ENCODE assay signal across 11 cellular contexts in genomic region chr13:113064534-113065405, GRCh38. TPM values are rescaled to one million over a fixed set of nuclear protein-coding genes. Genes with fewer than 3 reads are reported as not detected.
DNase-seq lines count a peak whose midpoint lies in the region; ATAC-seq, FAIRE-seq and TF ChIP-seq lines count a peak whose summit lies in the region.
"Had no signal": no experiment of that assay in that cellular context is flagged by ENCODE, and none has a peak within 500 bp of the region (broad histone marks: within the 10 kb centered on the region; RNA-seq: fewer than 3 reads in every experiment).

No MANE protein-coding gene starts in this region.

- no peak for FAIRE-seq in frontal cortex (lab: Jason Lieb, UNC)

- no peak overlapping the region for H3K4me3 ChIP-seq in tibial artery

- no peak for TF ChIP-seq CTCF in tibial artery (IDR thresholded peaks at IDR 0.05)

- H3K27me3 ChIP-seq in tibial artery = no peaks in the 10 kb centered on the region

- peak; percentile 57 for ATAC-seq in left ventricle myocardium superior

- no peaks in the 10 kb centered on the region for H3K4me1 ChIP-seq in tibial artery

- DNase-seq in HK-2 (ENCODE audit: unreplicated experiment) = peak; percentile 31
- peak; percentile 53 for DNase-seq in RPMI7951 (ENCODE audit: low read depth)
- peak; percentile 20 for DNase-seq in left ventricle myocardium superior
- no peak for DNase-seq in substantia nigra (lab: John Stamatoyannopoulos, UW)
- no peak for DNase-seq in tibial artery
- DNase-seq in NK-92 (lab: John Stamatoyannopoulos, UW; ENCODE audit: unreplicated experiment) = no peak
- DNase-seq in NAMALWA (ENCODE audit: low spot score) = no peak
- DNase-seq in frontal cortex (ENCODE audit: low spot score in 2 of 2) = no peak
- DNase-seq: activated gamma-delta T cell, NCI-H774 had no signal

- intact Hi-C loops in left ventricle myocardium superior (cut with micrococcal nuclease) (no loop called here), tibial artery (cut with DNase I; ENCODE audit: low total_unique reads) (no loop called here)

- peak overlapping the region; percentile 66 for H3K27ac ChIP-seq in substantia nigra (ENCODE audit: low read depth, low read length, poor library complexity, severe bottlenecking)
- H3K27ac ChIP-seq in tibial artery = no peak overlapping the region
- H3K27ac ChIP-seq: VCaP had no signal

- H3K36me3 ChIP-seq in tibial artery = peaks cover 0 to 56% (median 16%) of the 10 kb centered on the region in 3 donors

- no peaks in the 10 kb centered on the region for H3K9me3 ChIP-seq in tibial artery

RNA-seq across cellular contexts. Expression of gene F7, which starts 40.8 kb away (rescaled TPM):
- not detected in 2 replicates for total RNA-seq in RPMI7951 (2014; rRNA removed; shearing (Covaris generic))
- total RNA-seq in left ventricle myocardium superior (not detected), frontal cortex (0.82 TPM)

RNA-seq across cellular contexts. Expression of gene F10, which starts 57.8 kb away (rescaled TPM):
- not detected in 2 replicates for total RNA-seq in RPMI7951 (2014; rRNA removed; shearing (Covaris generic))
- total RNA-seq in left ventricle myocardium superior = 7.1 TPM
- total RNA-seq in frontal cortex = 0.82 TPM

Comparison
In these comparisons a context has a peak if more than half of its experiments do, and no peak if none do; other contexts are left out.
1. DNase-seq: peak in HK-2 (single experiment), RPMI7951 (single experiment) and left ventricle myocardium superior (single experiment); none in substantia nigra (0 of 49), tibial artery (0 of 2), NK-92 (single experiment), NAMALWA (single experiment) and frontal cortex (0 of 2).